ENCODE assay signal across 7 cellular contexts in genomic region chr20:3727333-3728035, GRCh38. TPM values are rescaled to one million over a fixed set of nuclear protein-coding genes. Genes with fewer than 3 reads are reported as not detected.
A peak's percentile ranks its signal among the peaks of the same experiment; 100 is the strongest.
DNase-seq lines count a peak whose midpoint lies in the region; ATAC-seq and TF ChIP-seq lines count a peak whose summit lies in the region.
"Had no signal": no experiment of that assay in that cellular context is flagged by ENCODE, and none has a peak within 500 bp of the region (broad histone marks: within the 10 kb centered on the region; RNA-seq: fewer than 3 reads in every experiment).

No MANE protein-coding gene starts in this region.

- no peak overlapping the region for H3K4me2 ChIP-seq in GM23338

- peak overlapping the region; percentile 63; the same call in 1 of the 2 replicates for H2AFZ ChIP-seq in GM23338

- H3K4me3 Mint-ChIP-seq in GM23338: no peak overlapping the region
- no peak overlapping the region for H3K4me3 Mint-ChIP-seq in endodermal cell

- H3K36me3 Mint-ChIP-seq in GM23338 (ENCODE audit: low read depth) (no peaks in the 10 kb centered on the region; the same call in 2 of the 3 replicates), endodermal cell (ENCODE audit: low read depth) (no peaks in the 10 kb centered on the region)

- no peaks in the 10 kb centered on the region; the same call in 2 of the 3 replicates for H3K9me3 Mint-ChIP-seq in GM23338
- H3K9me3 Mint-ChIP-seq in endodermal cell: no peaks in the 10 kb centered on the region

- no peaks in the 10 kb centered on the region for H4K20me1 ChIP-seq in GM23338 (replicated peaks; ENCODE audit: insufficient read depth)

- H3K27ac Mint-ChIP-seq in GM23338: no peak overlapping the region
- no peak overlapping the region for H3K27ac Mint-ChIP-seq in endodermal cell

- H3K36me3 ChIP-seq in GM23338 (ENCODE audit: insufficient read depth) (no peaks in the 10 kb centered on the region), endodermal cell (ENCODE audit: control insufficient read depth, insufficient read depth, low read length) (no peaks in the 10 kb centered on the region)

- H3K27ac ChIP-seq in GM23338 (ENCODE audit: low read depth): no peak overlapping the region
- H3K27ac ChIP-seq in endodermal cell (ENCODE audit: low read depth, low read length): no peak overlapping the region
- H3K27ac ChIP-seq in substantia nigra (ENCODE audit: low read depth, low read length, poor library complexity, severe bottlenecking): no peak overlapping the region

- H3K9ac ChIP-seq in endodermal cell (ENCODE audit: extremely low read depth, low read length, poor library complexity, severe bottlenecking): no peak overlapping the region

- H3K27me3 Mint-ChIP-seq in GM23338 (ENCODE audit: insufficient read depth, low read depth, poor library complexity): peaks cover 30% of the 10 kb centered on the region
- H3K27me3 Mint-ChIP-seq in endodermal cell (ENCODE audit: insufficient read depth): peaks cover 57% of the 10 kb centered on the region

- ATAC-seq in GM23338: no peak
- no peak for ATAC-seq in GM19455 (IDR thresholded peaks at IDR 0.05; ENCODE audit: unreplicated experiment)

- H3K9me2 ChIP-seq in GM23338 (ENCODE audit: insufficient read depth): no peaks in the 10 kb centered on the region

- intact Hi-C loops in posterior vena cava (cut with DNase I): no loop called here

- no peaks in the 10 kb centered on the region for H3F3A ChIP-seq in GM23338 (replicated peaks; ENCODE audit: low read depth)

- no peaks in the 10 kb centered on the region for H3K79me2 ChIP-seq in GM23338 (replicated peaks; ENCODE audit: insufficient read depth)

- H3K4me3 ChIP-seq in GM23338: no peak overlapping the region
- H3K4me3 ChIP-seq in endodermal cell (ENCODE audit: low read length): no peak overlapping the region

- DNase-seq in GM23338 (ENCODE audit: low spot score) (no peak), endodermal cell (peak; percentile 41), posterior vena cava (ENCODE audit: low spot score) (peak; percentile 77), substantia nigra (lab: John Stamatoyannopoulos, UW) (no peak), NCI-H1105 (lab: John Stamatoyannopoulos, UW) (no peak)
- DNase-seq: NCI-H526 had no signal

- no peak for TF ChIP-seq CTCF in GM23338 (conservative IDR thresholded peaks at IDR 0.05; ENCODE audit: low read depth in 2 of 2)
- no peak for TF ChIP-seq CTCF in endodermal cell (conservative IDR thresholded peaks at IDR 0.05)

- H3K4me1 Mint-ChIP-seq in GM23338: peaks cover 10% of the 10 kb centered on the region
- no peaks in the 10 kb centered on the region for H3K4me1 Mint-ChIP-seq in endodermal cell

- H3K4me1 ChIP-seq in GM23338 (ENCODE audit: insufficient read depth): no peaks in the 10 kb centered on the region; the same call in 1 of the 2 replicates
- H3K4me1 ChIP-seq in endodermal cell (ENCODE audit: control insufficient read depth, insufficient read depth, low read length): no peaks in the 10 kb centered on the region

- WGBS in endodermal cell (ENCODE audit: insufficient coverage in 1 of 2, insufficient read length in 1 of 2), 2 experiments: 71 to 73% methylated on average over 10 to 12 of the region's 12 CpGs

- H3K9me3 ChIP-seq in endodermal cell (ENCODE audit: control insufficient read depth, low read length): no peaks in the 10 kb centered on the region

- H3K27me3 ChIP-seq in GM23338 (ENCODE audit: insufficient read depth): peaks cover 22% of the 10 kb centered on the region
- peaks cover 51% of the 10 kb centered on the region for H3K27me3 ChIP-seq in endodermal cell (ENCODE audit: control insufficient read depth, insufficient read depth, low read length, poor library complexity, severe bottlenecking)

TF ChIP-seq in GM23338, 12 proteins besides CTCF, POLR2A, EP300 and RAD21 (continues in another document):
- TF ChIP-seq EZH2 (IDR thresholded peaks at IDR 0.05; ENCODE audit: low read depth, unreplicated experiment) (no peak), JUNB (IDR thresholded peaks at IDR 0.05; ENCODE audit: unreplicated experiment) (no peak), CREB1 (CRISPR knock-in tag; IDR thresholded peaks at IDR 0.05; ENCODE audit: low read depth) (no peak), ZNF114 (CRISPR knock-in tag; IDR thresholded peaks at IDR 0.05) (no peak), ETS1 (IDR thresholded peaks at IDR 0.05) (no peak), POLR2AphosphoS5 (IDR thresholded peaks at IDR 0.05; ENCODE audit: low read depth) (no peak), ZNF331 (CRISPR knock-in tag; IDR thresholded peaks at IDR 0.05; ENCODE audit: low read depth) (no peak)

RNA-seq across cellular contexts. Expression of gene HSPA12B, which starts 5.0 kb away (rescaled TPM):
- 6.4 and 6.5 TPM in 2 replicates for total RNA-seq in GM23338 (2014; rRNA removed; shearing (Covaris generic))
- polyA plus RNA-seq in GM23338 (2016; fragmentation: Nextera tagmentation; extraction: Ambion mirVana): 2.8 and 3.3 TPM in 2 replicates
- total RNA-seq in endodermal cell (1 to 10 TPM; 1.1 to 1.4 TPM), posterior vena cava (10 to 100 TPM; 18.0 to 18.5 TPM)
- 1.5 TPM for polyA plus RNA-seq in endodermal cell (2013, experiment 1 of 2)
- 1.1 TPM for polyA plus RNA-seq in endodermal cell (2013, experiment 2 of 2)

RNA-seq across cellular contexts. Expression of gene SIGLEC1, which starts 15.1 kb away (rescaled TPM):
- not detected in 2 replicates for total RNA-seq in GM23338 (2014; rRNA removed; shearing (Covaris generic))
- not detected in 2 replicates for polyA plus RNA-seq in GM23338 (2016; fragmentation: Nextera tagmentation; extraction: Ambion mirVana)
- total RNA-seq in endodermal cell: not detected
- not detected for polyA plus RNA-seq in endodermal cell (2013, experiment 1 of 2)
- not detected for polyA plus RNA-seq in endodermal cell (2013, experiment 2 of 2)
- 10 to 100 TPM; 12.6 to 41.1 TPM for total RNA-seq in posterior vena cava

RNA-seq across cellular contexts. Expression of gene ADISSP, which starts 40.1 kb away (rescaled TPM):
- 79.0 and 86.6 TPM in 2 replicates for total RNA-seq in GM23338 (2014; rRNA removed; shearing (Covaris generic))
- 126 and 131 TPM in 2 replicates for polyA plus RNA-seq in GM23338 (2016; fragmentation: Nextera tagmentation; extraction: Ambion mirVana)
- total RNA-seq in endodermal cell (10 to 100 TPM; 38.8 to 43.3 TPM), posterior vena cava (10 to 100 TPM; 14.6 to 20.2 TPM)
- polyA plus RNA-seq in endodermal cell (2013, experiment 1 of 2): 55.3 TPM
- polyA plus RNA-seq in endodermal cell (2013, experiment 2 of 2): 45.3 TPM

RNA-seq across cellular contexts. Expression of gene ADAM33, which starts 45.7 kb away (rescaled TPM):
- 4.0 and 6.0 TPM in 2 replicates for total RNA-seq in GM23338 (2014; rRNA removed; shearing (Covaris generic))
- 2.4 and 2.8 TPM in 2 replicates for polyA plus RNA-seq in GM23338 (2016; fragmentation: Nextera tagmentation; extraction: Ambion mirVana)
- total RNA-seq in endodermal cell (1 to 10 TPM; 3.0 to 3.3 TPM), posterior vena cava (10 to 100 TPM; 52.0 to 70.3 TPM)
- 7.7 TPM for polyA plus RNA-seq in endodermal cell (2013, experiment 1 of 2)
- 6.9 TPM for polyA plus RNA-seq in endodermal cell (2013, experiment 2 of 2)

RNA-seq across cellular contexts. Expression of gene SPEF1, which starts 53.8 kb away (rescaled TPM):
- 0.69 and 1.3 TPM in 2 replicates for total RNA-seq in GM23338 (2014; rRNA removed; shearing (Covaris generic))
- polyA plus RNA-seq in GM23338 (2016; fragmentation: Nextera tagmentation; extraction: Ambion mirVana): 0.68 and 0.85 TPM in 2 replicates
- total RNA-seq in endodermal cell (under 1 TPM; 0.35 to 0.44 TPM), posterior vena cava (not detected)
- 0.57 TPM for polyA plus RNA-seq in endodermal cell (2013, experiment 1 of 2)
- polyA plus RNA-seq in endodermal cell (2013, experiment 2 of 2): 0.66 TPM

Comparison
In these comparisons a context has a peak if more than half of its experiments do, and no peak if none do; other contexts are left out.
1. DNase-seq: peak in endodermal cell (single experiment) and posterior vena cava (single experiment); none in GM23338 (single experiment), substantia nigra (0 of 49) and NCI-H1105 (single experiment).
2. RNA of gene SIGLEC1, which starts 15.1 kb away (total RNA-seq): 12.6 to 41.1 TPM in posterior vena cava; not detected in GM23338 and not detected in endodermal cell; every median in the first group is over 10 times any median in the second.